Comparison of ENCODE assay signal across 13 cellular contexts in the genomic region with DNA sequence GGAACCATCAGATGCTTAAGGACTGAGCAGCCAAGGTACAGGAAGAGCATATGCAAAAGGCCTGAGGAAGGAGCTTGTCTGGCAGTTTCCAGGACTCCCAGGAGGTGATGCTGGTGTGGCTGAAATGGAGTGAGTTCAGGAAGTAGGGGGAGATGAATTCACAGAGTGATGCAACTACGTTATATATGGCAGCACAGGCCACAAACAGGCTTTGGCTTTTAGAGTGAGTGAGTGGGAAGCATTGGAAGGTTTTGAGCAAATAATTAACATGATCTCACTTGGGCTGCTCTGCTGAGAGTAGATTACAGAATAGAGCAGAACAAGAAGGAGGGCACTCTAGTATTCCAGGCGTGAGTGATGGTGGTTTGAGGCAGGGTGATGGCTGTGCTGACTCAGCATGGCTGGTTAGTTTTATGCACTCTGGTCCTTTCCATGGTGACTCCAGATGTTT. TPM values are rescaled to one million over a fixed set of nuclear protein-coding genes. Genes with fewer than 3 reads are reported as not detected.
DNase-seq lines count a peak whose midpoint lies in the region; ATAC-seq and TF ChIP-seq lines count a peak whose summit lies in the region.
"Had no signal": no experiment of that assay in that cellular context is flagged by ENCODE, and none has a peak within 500 bp of the region (broad histone marks: within the 10 kb centered on the region; RNA-seq: fewer than 3 reads in every experiment).

No MANE protein-coding gene starts in this region.

- TF ChIP-seq CTCF in HL-60 (IDR thresholded peaks at IDR 0.05; ENCODE audit: insufficient read depth, low read length), result no peak

- no peaks in the 10 kb centered on the region for H3K27me3 ChIP-seq in HL-60 (ENCODE audit: insufficient read depth, poor library complexity, severe bottlenecking)
- H3K27me3 ChIP-seq: hepatocyte had no signal

- H3K4me3 ChIP-seq in HL-60 (replicated peaks; ENCODE audit: insufficient read depth, low read length), result no peak overlapping the region
- H3K4me3 ChIP-seq: hepatocyte had no signal

- DNase-seq in Ammon's horn (ENCODE audit: low spot score) (peak; percentile 12), HL-60 (ENCODE audit: low read depth in 1 of 2, low spot score in 1 of 2) (peak; percentile 57 to 92), SKM-1 (lab: John Stamatoyannopoulos, UW; ENCODE audit: unreplicated experiment) (peak; percentile 80), erythroblast (lab: John Stamatoyannopoulos, UW) (peak; percentile 24), occipital lobe (lab: John Stamatoyannopoulos, UW) (no peak), inferior parietal cortex (ENCODE audit: extremely low spot score) (no peak), NCI-H2227 treated with DMSO at 0.1 percent for 48 hours (lab: John Stamatoyannopoulos, UW) (no peak)
- DNase-seq: C1 segment of cervical spinal cord, NCI-H187, PC-3 had no signal

- no peak overlapping the region for H3K27ac ChIP-seq in HL-60 (replicated peaks)
- H3K27ac ChIP-seq: hepatocyte had no signal

- TF ChIP-seq POLR2A in erythroblast (IDR thresholded peaks at IDR 0.05; ENCODE audit: low read length), result no peak

- ATAC-seq in HG02642 (IDR thresholded peaks at IDR 0.05; ENCODE audit: poor library complexity, unreplicated experiment), result no peak
- ATAC-seq: PC-3; stimulated activated memory B cell treated with anti-CD40 and anti-IgM and Interleukin-4, amounts not matched to agents 10 μg/mL and 1 μg/mL and 100 μg/mL, for 72 hours had no signal

RNA-seq across cellular contexts. Expression of a gene that starts 6.5 kb away (rescaled TPM):
- total RNA-seq in occipital lobe, result 4.2 TPM

RNA-seq across cellular contexts. Expression of a gene that starts 12.7 kb away (rescaled TPM):
- 17.5 TPM for total RNA-seq in occipital lobe

RNA-seq across cellular contexts. Expression of a gene that starts 24.4 kb away (rescaled TPM):
- 2.3 TPM for total RNA-seq in occipital lobe

RNA-seq across cellular contexts. Expression of a gene that starts 50.9 kb away (rescaled TPM):
- 2.8 TPM for total RNA-seq in occipital lobe

Comparison
In these comparisons a context has a peak if more than half of its experiments do, and no peak if none do; other contexts are left out.
1. DNase-seq: peak in Ammon's horn (single experiment), HL-60 (2 of 2), SKM-1 (single experiment) and erythroblast (2 of 2); none in occipital lobe (single experiment), inferior parietal cortex (single experiment) and NCI-H2227 treated with DMSO at 0.1 percent for 48 hours (single experiment).